Comparison of ENCODE assay signal across 23 cellular contexts in genomic region chr6:146919017-146919416, GRCh38.
"Had no signal": no experiment of that assay in that cellular context is flagged by ENCODE, and none has a peak within 500 bp of the region (broad histone marks: within the 10 kb centered on the region; RNA-seq: fewer than 3 reads in every experiment).

No MANE protein-coding gene starts in this region.

- H3K27ac ChIP-seq: epithelial cell of prostate, esophagus squamous epithelium, gastrocnemius medialis, heart right ventricle, left lung, lower lobe of right lung had no signal

- H3K4me3 ChIP-seq: esophagus squamous epithelium, gastrocnemius medialis, heart right ventricle, left lung, lower lobe of right lung, mucosa of descending colon had no signal

- ATAC-seq: effector memory CD8-positive, alpha-beta T cell; esophagus mucosa; gastrocnemius medialis; heart right ventricle; left cardiac atrium; left lung; left ventricle myocardium superior; lower lobe of right lung; mucosa of descending colon; naive thymus-derived CD8-positive, alpha-beta T cell had no signal

- H3K9me3 ChIP-seq: esophagus squamous epithelium, gastrocnemius medialis, left lung, lower lobe of right lung, mucosa of descending colon had no signal

- DNase-seq: cortex of kidney; effector CD8-positive, alpha-beta T cell; effector memory CD8-positive, alpha-beta T cell; endodermal cell; erythroblast; esophagus squamous epithelium; foreskin fibroblast; foreskin melanocyte; gastrocnemius medialis; glutamatergic neuron; head of caudate nucleus; heart right ventricle; hippocampal formation; left cardiac atrium; left lung; left ventricle myocardium superior; lower lobe of right lung; mesenchymal stem cell; mucosa of descending colon; naive B cell; naive thymus-derived CD8-positive, alpha-beta T cell had no signal

- H3K27me3 ChIP-seq: esophagus squamous epithelium, gastrocnemius medialis, heart right ventricle, left lung had no signal

- H3K36me3 ChIP-seq: esophagus squamous epithelium, gastrocnemius medialis, heart right ventricle, left lung, lower lobe of right lung had no signal
